ENCODE assay signal across 1 cellular context in the genomic region with DNA sequence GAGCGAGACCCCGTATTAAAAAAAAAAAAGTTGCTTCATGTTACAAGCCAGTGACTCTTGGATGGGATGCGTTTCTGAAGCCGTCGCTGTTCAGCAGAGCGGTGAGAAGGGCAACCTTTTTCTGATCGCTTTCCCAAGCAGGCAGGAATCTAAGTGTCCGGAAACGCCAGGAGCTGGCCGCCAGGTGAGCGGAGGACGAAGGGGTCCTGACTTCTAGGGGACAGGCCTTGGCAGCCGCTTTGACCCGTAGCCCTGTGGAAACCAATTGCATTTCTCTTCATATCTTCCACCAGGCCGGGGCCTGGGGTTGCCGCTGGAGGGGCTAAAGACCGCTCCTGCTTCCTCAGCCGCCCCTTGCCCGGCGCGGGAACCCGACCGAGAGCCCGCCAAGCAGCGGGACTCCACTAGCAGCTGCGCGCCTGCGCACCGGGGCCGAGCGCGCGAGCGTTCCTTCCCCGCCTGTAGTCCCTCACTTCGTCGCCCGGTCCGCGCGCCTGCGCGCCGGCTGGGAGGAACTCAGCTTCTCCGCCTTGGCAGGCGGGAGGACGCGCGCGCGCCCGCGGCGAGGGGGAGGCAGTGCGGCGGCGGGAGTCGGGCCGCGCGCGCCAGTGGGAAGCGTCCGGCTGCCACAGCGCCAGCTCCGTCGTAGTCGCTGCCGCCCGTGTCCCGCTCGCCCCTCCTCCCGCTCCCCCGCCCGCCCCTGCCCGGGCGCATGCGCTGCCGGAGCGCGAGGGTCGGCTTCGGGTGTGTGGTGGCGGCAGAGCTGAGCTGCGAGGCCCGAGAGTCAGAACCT.
TF ChIP-seq lines count a peak whose summit lies in the region.

A gene with protein sequence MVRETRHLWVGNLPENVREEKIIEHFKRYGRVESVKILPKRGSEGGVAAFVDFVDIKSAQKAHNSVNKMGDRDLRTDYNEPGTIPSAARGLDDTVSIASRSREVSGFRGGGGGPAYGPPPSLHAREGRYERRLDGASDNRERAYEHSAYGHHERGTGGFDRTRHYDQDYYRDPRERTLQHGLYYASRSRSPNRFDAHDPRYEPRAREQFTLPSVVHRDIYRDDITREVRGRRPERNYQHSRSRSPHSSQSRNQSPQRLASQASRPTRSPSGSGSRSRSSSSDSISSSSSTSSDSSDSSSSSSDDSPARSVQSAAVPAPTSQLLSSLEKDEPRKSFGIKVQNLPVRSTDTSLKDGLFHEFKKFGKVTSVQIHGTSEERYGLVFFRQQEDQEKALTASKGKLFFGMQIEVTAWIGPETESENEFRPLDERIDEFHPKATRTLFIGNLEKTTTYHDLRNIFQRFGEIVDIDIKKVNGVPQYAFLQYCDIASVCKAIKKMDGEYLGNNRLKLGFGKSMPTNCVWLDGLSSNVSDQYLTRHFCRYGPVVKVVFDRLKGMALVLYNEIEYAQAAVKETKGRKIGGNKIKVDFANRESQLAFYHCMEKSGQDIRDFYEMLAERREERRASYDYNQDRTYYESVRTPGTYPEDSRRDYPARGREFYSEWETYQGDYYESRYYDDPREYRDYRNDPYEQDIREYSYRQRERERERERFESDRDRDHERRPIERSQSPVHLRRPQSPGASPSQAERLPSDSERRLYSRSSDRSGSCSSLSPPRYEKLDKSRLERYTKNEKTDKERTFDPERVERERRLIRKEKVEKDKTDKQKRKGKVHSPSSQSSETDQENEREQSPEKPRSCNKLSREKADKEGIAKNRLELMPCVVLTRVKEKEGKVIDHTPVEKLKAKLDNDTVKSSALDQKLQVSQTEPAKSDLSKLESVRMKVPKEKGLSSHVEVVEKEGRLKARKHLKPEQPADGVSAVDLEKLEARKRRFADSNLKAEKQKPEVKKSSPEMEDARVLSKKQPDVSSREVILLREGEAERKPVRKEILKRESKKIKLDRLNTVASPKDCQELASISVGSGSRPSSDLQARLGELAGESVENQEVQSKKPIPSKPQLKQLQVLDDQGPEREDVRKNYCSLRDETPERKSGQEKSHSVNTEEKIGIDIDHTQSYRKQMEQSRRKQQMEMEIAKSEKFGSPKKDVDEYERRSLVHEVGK (N-terminal part only) (plus strand): TSS at position 608 of the 793 bp plus-strand sequence. CDS start 361 bp downstream, outside the sequence.

TF ChIP-seq in WTC11, 78 proteins besides CTCF, POLR2A, EP300 and RAD21 (continued from another document):
- TF ChIP-seq, protein P1, sequence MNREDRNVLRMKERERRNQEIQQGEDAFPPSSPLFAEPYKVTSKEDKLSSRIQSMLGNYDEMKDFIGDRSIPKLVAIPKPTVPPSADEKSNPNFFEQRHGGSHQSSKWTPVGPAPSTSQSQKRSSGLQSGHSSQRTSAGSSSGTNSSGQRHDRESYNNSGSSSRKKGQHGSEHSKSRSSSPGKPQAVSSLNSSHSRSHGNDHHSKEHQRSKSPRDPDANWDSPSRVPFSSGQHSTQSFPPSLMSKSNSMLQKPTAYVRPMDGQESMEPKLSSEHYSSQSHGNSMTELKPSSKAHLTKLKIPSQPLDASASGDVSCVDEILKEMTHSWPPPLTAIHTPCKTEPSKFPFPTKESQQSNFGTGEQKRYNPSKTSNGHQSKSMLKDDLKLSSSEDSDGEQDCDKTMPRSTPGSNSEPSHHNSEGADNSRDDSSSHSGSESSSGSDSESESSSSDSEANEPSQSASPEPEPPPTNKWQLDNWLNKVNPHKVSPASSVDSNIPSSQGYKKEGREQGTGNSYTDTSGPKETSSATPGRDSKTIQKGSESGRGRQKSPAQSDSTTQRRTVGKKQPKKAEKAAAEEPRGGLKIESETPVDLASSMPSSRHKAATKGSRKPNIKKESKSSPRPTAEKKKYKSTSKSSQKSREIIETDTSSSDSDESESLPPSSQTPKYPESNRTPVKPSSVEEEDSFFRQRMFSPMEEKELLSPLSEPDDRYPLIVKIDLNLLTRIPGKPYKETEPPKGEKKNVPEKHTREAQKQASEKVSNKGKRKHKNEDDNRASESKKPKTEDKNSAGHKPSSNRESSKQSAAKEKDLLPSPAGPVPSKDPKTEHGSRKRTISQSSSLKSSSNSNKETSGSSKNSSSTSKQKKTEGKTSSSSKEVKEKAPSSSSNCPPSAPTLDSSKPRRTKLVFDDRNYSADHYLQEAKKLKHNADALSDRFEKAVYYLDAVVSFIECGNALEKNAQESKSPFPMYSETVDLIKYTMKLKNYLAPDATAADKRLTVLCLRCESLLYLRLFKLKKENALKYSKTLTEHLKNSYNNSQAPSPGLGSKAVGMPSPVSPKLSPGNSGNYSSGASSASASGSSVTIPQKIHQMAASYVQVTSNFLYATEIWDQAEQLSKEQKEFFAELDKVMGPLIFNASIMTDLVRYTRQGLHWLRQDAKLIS (CRISPR knock-in tag; IDR thresholded peaks at IDR 0.05; ENCODE audit: borderline replicate concordance): no peak
- TF ChIP-seq, protein P2, sequence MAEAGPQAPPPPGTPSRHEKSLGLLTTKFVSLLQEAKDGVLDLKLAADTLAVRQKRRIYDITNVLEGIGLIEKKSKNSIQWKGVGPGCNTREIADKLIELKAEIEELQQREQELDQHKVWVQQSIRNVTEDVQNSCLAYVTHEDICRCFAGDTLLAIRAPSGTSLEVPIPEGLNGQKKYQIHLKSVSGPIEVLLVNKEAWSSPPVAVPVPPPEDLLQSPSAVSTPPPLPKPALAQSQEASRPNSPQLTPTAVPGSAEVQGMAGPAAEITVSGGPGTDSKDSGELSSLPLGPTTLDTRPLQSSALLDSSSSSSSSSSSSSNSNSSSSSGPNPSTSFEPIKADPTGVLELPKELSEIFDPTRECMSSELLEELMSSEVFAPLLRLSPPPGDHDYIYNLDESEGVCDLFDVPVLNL (CRISPR knock-in tag; IDR thresholded peaks at IDR 0.05; ENCODE audit: borderline replicate concordance, low read depth): peak; percentile 83
- TF ChIP-seq PRRX2 (CRISPR knock-in tag; IDR thresholded peaks at IDR 0.05) (no peak), TEAD1 (CRISPR knock-in tag; IDR thresholded peaks at IDR 0.05) (0 out of 2 replicates have a peak, but pooled peaks have one; percentile 20), FOXK1 (CRISPR knock-in tag; IDR thresholded peaks at IDR 0.05) (peak; percentile 55; the same call in 1 of the 2 replicates), ZNF232 (CRISPR knock-in tag; IDR thresholded peaks at IDR 0.05) (peak; percentile 26; the same call in 1 of the 2 replicates)
- TF ChIP-seq, protein P3, sequence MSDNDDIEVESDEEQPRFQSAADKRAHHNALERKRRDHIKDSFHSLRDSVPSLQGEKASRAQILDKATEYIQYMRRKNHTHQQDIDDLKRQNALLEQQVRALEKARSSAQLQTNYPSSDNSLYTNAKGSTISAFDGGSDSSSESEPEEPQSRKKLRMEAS (CRISPR knock-in tag; IDR thresholded peaks at IDR 0.05): peak; percentile 64; the same call in 1 of the 2 replicates
- TF ChIP-seq, protein P4, sequence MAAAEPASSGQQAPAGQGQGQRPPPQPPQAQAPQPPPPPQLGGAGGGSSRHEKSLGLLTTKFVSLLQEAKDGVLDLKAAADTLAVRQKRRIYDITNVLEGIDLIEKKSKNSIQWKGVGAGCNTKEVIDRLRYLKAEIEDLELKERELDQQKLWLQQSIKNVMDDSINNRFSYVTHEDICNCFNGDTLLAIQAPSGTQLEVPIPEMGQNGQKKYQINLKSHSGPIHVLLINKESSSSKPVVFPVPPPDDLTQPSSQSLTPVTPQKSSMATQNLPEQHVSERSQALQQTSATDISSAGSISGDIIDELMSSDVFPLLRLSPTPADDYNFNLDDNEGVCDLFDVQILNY (CRISPR knock-in tag; IDR thresholded peaks at IDR 0.05): peak; percentile 96
